Comparison of ENCODE assay signal across 11 cellular contexts in the genomic region with DNA sequence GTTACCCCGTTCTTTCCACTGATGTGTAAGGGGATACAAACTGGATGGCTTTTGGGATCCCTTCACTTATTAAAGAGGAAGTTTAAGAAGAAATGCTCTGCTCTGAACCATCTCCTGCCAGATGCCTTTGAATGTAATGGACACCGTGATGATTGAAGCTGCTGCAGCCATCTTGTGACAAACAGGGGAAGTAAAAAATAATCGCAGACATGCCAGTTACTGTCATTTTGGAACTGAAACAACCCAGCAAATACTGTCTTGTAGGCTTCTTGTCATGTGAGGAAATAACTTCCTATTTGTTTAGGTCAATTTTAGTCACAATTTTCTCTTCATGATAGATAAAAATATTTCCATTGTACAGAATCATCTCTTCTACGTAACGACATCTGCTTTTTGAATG.
DNase-seq lines count a peak whose midpoint lies in the region; ATAC-seq and TF ChIP-seq lines count a peak whose summit lies in the region.
"Had no signal": no experiment of that assay in that cellular context is flagged by ENCODE, and none has a peak within 500 bp of the region (broad histone marks: within the 10 kb centered on the region; RNA-seq: fewer than 3 reads in every experiment).

No MANE protein-coding gene starts in this region.

- no peak overlapping the region for H3K27ac Mint-ChIP-seq in T-helper 17 cell
- no peak overlapping the region for H3K27ac Mint-ChIP-seq in mesothelial cell of epicardium

- no peak for DNase-seq in stimulated activated CD4-positive, alpha-beta T cell treated with anti-CD3 and anti-CD28 coated beads, Interleukin-12 subunit alpha, Interleukin-12 subunit beta, amount 100 ng/mL, for 4 hours
- DNase-seq in T-helper 17 cell = no peak
- DNase-seq in mesothelial cell of epicardium (ENCODE audit: low spot score in 2 of 2, unreplicated experiment in 2 of 2) = no peak
- DNase-seq: C1 segment of cervical spinal cord, DMS79, mammary epithelial cell had no signal

- no peaks in the 10 kb centered on the region for H3K9me3 ChIP-seq in T-helper 17 cell (ENCODE audit: control insufficient read depth, low read length, poor library complexity, severe bottlenecking)
- H3K9me3 ChIP-seq: thoracic aorta had no signal

- H3K4me1 Mint-ChIP-seq in T-helper 17 cell (no peaks in the 10 kb centered on the region), mesothelial cell of epicardium (no peaks in the 10 kb centered on the region)

- H3K4me3 Mint-ChIP-seq in T-helper 17 cell (no peak overlapping the region), mesothelial cell of epicardium (no peak overlapping the region)

- peak; percentile 82 for ATAC-seq in GM18907 (IDR thresholded peaks at IDR 0.05; ENCODE audit: unreplicated experiment)
- peak; percentile 90 for ATAC-seq in GM21717 (IDR thresholded peaks at IDR 0.05; ENCODE audit: unreplicated experiment)
- peak; percentile 68 for ATAC-seq in HG03342 (IDR thresholded peaks at IDR 0.05; ENCODE audit: unreplicated experiment)
- ATAC-seq in HG03175 (IDR thresholded peaks at IDR 0.05; ENCODE audit: unreplicated experiment) = no peak
- ATAC-seq in T-helper 17 cell = no peak

- H3K27me3 Mint-ChIP-seq in T-helper 17 cell (no peaks in the 10 kb centered on the region), mesothelial cell of epicardium (ENCODE audit: low read depth) (peaks cover 26% of the 10 kb centered on the region)

- H3K36me3 Mint-ChIP-seq in T-helper 17 cell (ENCODE audit: low read depth) (no peaks in the 10 kb centered on the region), mesothelial cell of epicardium (no peaks in the 10 kb centered on the region)

- no peaks in the 10 kb centered on the region for H3K9me3 Mint-ChIP-seq in mesothelial cell of epicardium

- TF ChIP-seq CTCF in mesothelial cell of epicardium (IDR thresholded peaks at IDR 0.05; ENCODE audit: unreplicated experiment) = no peak

Comparison
In these comparisons a context has a peak if more than half of its experiments do, and no peak if none do; other contexts are left out.
1. ATAC-seq: peak in GM18907 (single experiment), GM21717 (single experiment) and HG03342 (single experiment); none in HG03175 (single experiment) and T-helper 17 cell (single experiment).